ENCODE assay signal across 32 cellular contexts in genomic region chr11:30113326-30113873, GRCh38.
"Had no signal": no experiment of that assay in that cellular context is flagged by ENCODE, and none has a peak within 500 bp of the region (broad histone marks: within the 10 kb centered on the region; RNA-seq: fewer than 3 reads in every experiment).

No MANE protein-coding gene starts in this region.

- H3K27me3 Mint-ChIP-seq: activated B cell treated with CpG ODN at 0.5 μM for 24 hours; activated CD4-positive, alpha-beta T cell treated with anti-CD3 and anti-CD28 coated beads, Interleukin-2, amount 10 ng/mL, durations not matched to agents 24 days and 14 days; activated CD8-positive, alpha-beta memory T cell treated with anti-CD3 and anti-CD28 coated beads, Interleukin-2, amount 10 ng/mL, durations not matched to agents 7 days and 5 days; activated naive CD8-positive, alpha-beta T cell treated with anti-CD3 and anti-CD28 coated beads, Interleukin-2, amount 50 U/mL, for 24 hours; activated T-cell treated with anti-CD3 and anti-CD28 coated beads, Interleukin-2, amount 50 U/mL, for 24 hours had no signal

- H3K36me3 Mint-ChIP-seq: activated CD8-positive, alpha-beta memory T cell treated with anti-CD3 and anti-CD28 coated beads, Interleukin-2, amount 10 ng/mL, durations not matched to agents 7 days and 5 days; activated naive CD4-positive, alpha-beta T cell treated with anti-CD3 and anti-CD28 coated beads, Interleukin-2, amount 50 U/mL, for 72 hours; T-cell had no signal

- H3K27ac ChIP-seq: ascending aorta, body of pancreas, cardiac muscle cell, SK-N-MC had no signal

- H3K4me1 ChIP-seq: ascending aorta, body of pancreas had no signal

- H3K4me1 Mint-ChIP-seq: activated B cell treated with CpG ODN at 0.5 μM for 24 hours; activated CD4-positive, alpha-beta T cell treated with anti-CD3 and anti-CD28 coated beads, Interleukin-2, amount 10 ng/mL, durations not matched to agents 24 days and 14 days; activated CD8-positive, alpha-beta memory T cell treated with anti-CD3 and anti-CD28 coated beads, Interleukin-2, amount 10 ng/mL, durations not matched to agents 7 days and 5 days; activated naive CD8-positive, alpha-beta T cell treated with anti-CD3 and anti-CD28 coated beads, Interleukin-2, amount 50 U/mL, for 24 hours; T-cell had no signal

- H3K4me3 Mint-ChIP-seq: activated B cell treated with CpG ODN at 0.5 μM for 24 hours; activated CD4-positive, alpha-beta T cell treated with anti-CD3 and anti-CD28 coated beads, Interleukin-2, amount 10 ng/mL, durations not matched to agents 24 days and 14 days; activated CD8-positive, alpha-beta memory T cell treated with anti-CD3 and anti-CD28 coated beads, Interleukin-2, amount 10 ng/mL, durations not matched to agents 7 days and 5 days; activated naive CD8-positive, alpha-beta T cell treated with anti-CD3 and anti-CD28 coated beads, Interleukin-2, amount 50 U/mL, for 24 hours; activated T-cell treated with anti-CD3 and anti-CD28 coated beads, Interleukin-2, amount 50 U/mL, for 24 hours; activated T-helper 1 cell treated with anti-CD3 and anti-CD28 coated beads, Interleukin-12 subunit alpha, Interleukin-12 subunit beta, Interleukin-2, Interleukin-4 antibody, amounts not matched to agents 30 ng/mL and 10 ng/mL and 1 ng/mL, durations not matched to agents 14 hours and 24 hours and 36 hours; T-cell had no signal

- H3K27ac Mint-ChIP-seq: activated B cell treated with CpG ODN at 0.5 μM for 24 hours; activated CD4-positive, alpha-beta T cell treated with anti-CD3 and anti-CD28 coated beads, Interleukin-2, amount 10 ng/mL, durations not matched to agents 24 days and 14 days; activated CD8-positive, alpha-beta memory T cell treated with anti-CD3 and anti-CD28 coated beads, Interleukin-2, amount 10 ng/mL, durations not matched to agents 7 days and 5 days; activated naive CD4-positive, alpha-beta T cell treated with anti-CD3 and anti-CD28 coated beads, Interleukin-2, amount 50 U/mL, for 72 hours; activated naive CD8-positive, alpha-beta T cell treated with anti-CD3 and anti-CD28 coated beads, Interleukin-2, amount 50 U/mL, for 24 hours; activated T-cell treated with anti-CD3 and anti-CD28 coated beads, Interleukin-2, amount 50 U/mL, for 24 hours; activated T-helper 1 cell treated with anti-CD3 and anti-CD28 coated beads, Interleukin-12 subunit alpha, Interleukin-12 subunit beta, Interleukin-2, Interleukin-4 antibody, amounts not matched to agents 30 ng/mL and 10 ng/mL and 1 ng/mL, durations not matched to agents 14 hours and 24 hours and 36 hours; T-cell had no signal

- H3K9me3 ChIP-seq: ascending aorta, body of pancreas had no signal

- H3K27me3 ChIP-seq: ascending aorta, body of pancreas had no signal

- DNase-seq: activated B cell treated with CpG ODN at 0.5 μM for 24 hours; activated CD4-positive, alpha-beta T cell treated with anti-CD3 and anti-CD28 coated beads for 1 hour; activated CD4-positive, alpha-beta T cell treated with anti-CD3 and anti-CD28 coated beads, Interleukin-2, amount 10 ng/mL, durations not matched to agents 24 days and 14 days; activated CD4-positive, alpha-beta T cell treated with anti-CD3 and anti-CD28 coated beads, Interleukin-2, amount 50 U/mL, for 48 hours; activated CD8-positive, alpha-beta memory T cell treated with anti-CD3 and anti-CD28 coated beads, Interleukin-2, amount 10 ng/mL, durations not matched to agents 7 days and 5 days; activated effector memory CD4-positive, alpha-beta T cell treated with Interleukin-2 at 50 U/mL for 16 hours; activated naive CD4-positive, alpha-beta T cell; activated naive CD8-positive, alpha-beta T cell treated with anti-CD3 and anti-CD28 coated beads, Interleukin-2, amount 50 U/mL, for 24 hours; activated T-cell treated with anti-CD3 and anti-CD28 coated beads, Interleukin-2, amount 50 U/mL, for 24 hours; amniotic stem cell; body of pancreas; KG1; NCI-H1092; NCI-H1417 treated with DMSO at 0.1 percent for 48 hours; NCI-H1694; NCI-H2029; NCI-H446; NCI-H524; NCI-H748 treated with DMSO at 0.1 percent for 48 hours; NK-92 treated with Interleukin-12 subunit alpha and Interleukin-12 subunit beta, amount 100 ng/mL, for 24 hours; OCI-M1; RPMI8226; T-cell; T-helper 2 cell; T1000 had no signal

- H3K9me3 Mint-ChIP-seq: activated B cell treated with CpG ODN at 0.5 μM for 24 hours; activated CD4-positive, alpha-beta T cell treated with anti-CD3 and anti-CD28 coated beads, Interleukin-2, amount 10 ng/mL, durations not matched to agents 24 days and 14 days; activated naive CD8-positive, alpha-beta T cell treated with anti-CD3 and anti-CD28 coated beads, Interleukin-2, amount 50 U/mL, for 24 hours; activated T-cell treated with anti-CD3 and anti-CD28 coated beads, Interleukin-2, amount 50 U/mL, for 24 hours; activated T-helper 1 cell treated with anti-CD3 and anti-CD28 coated beads, Interleukin-12 subunit alpha, Interleukin-12 subunit beta, Interleukin-2, Interleukin-4 antibody, amounts not matched to agents 30 ng/mL and 10 ng/mL and 1 ng/mL, durations not matched to agents 14 hours and 24 hours and 36 hours had no signal

- H3K4me3 ChIP-seq: ascending aorta, body of pancreas, cardiac muscle cell, SK-N-MC had no signal

- H3K36me3 ChIP-seq: ascending aorta, cardiac muscle cell had no signal

- ATAC-seq: activated CD8-positive, alpha-beta memory T cell treated with anti-CD3 and anti-CD28 coated beads, Interleukin-2, amount 10 ng/mL, durations not matched to agents 7 days and 5 days; activated naive CD4-positive, alpha-beta T cell treated with anti-CD3 and anti-CD28 coated beads, Interleukin-2, amount 50 U/mL, for 72 hours; activated naive CD8-positive, alpha-beta T cell treated with anti-CD3 and anti-CD28 coated beads, Interleukin-2, amount 50 U/mL, for 24 hours; body of pancreas; Panc1; Right ventricle myocardium inferior; T-cell had no signal
